In the genomic region with DNA sequence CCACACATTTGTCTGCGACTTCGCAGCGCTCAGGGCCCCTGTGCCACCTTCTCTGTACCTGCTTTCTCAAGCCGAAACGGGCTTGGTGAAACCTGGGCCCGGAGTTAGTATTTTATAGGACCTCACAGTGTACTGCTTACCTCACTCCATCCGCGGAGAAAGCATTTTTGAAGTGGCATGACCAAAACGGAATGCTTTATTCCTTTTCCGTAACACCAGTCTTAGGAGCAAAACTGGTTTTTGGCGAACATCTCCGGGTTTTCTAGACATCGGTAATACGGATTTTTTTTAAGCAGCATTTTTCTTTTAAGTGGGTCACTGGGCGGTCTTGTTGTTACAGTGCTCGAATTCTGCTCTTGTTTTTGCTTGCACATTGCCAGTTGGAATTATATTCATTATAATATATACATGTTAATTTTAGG, we compare ENCODE assay signal across 1 cellular context.
TF ChIP-seq lines count a peak whose summit lies in the region.

No MANE protein-coding gene starts in this region.

TF ChIP-seq in H1, 55 proteins besides CTCF, POLR2A, EP300 and RAD21:
- TF ChIP-seq RBBP5 (IDR thresholded peaks at IDR 0.05; ENCODE audit: borderline replicate concordance, low read depth, low read length) (no peak), JUND (IDR thresholded peaks at IDR 0.05; ENCODE audit: low read length) (no peak), BACH1 (IDR thresholded peaks at IDR 0.05; ENCODE audit: low read length) (no peak), EZH2 (IDR thresholded peaks at IDR 0.05; ENCODE audit: low read depth, low read length, severe bottlenecking) (no peak), CTBP2 (IDR thresholded peaks at IDR 0.05; ENCODE audit: borderline replicate concordance, insufficient read depth, insufficient read length, low read length) (no peak), CEBPB (IDR thresholded peaks at IDR 0.05; ENCODE audit: low read depth, low read length) (no peak), TAF1 (IDR thresholded peaks at IDR 0.05; ENCODE audit: low read depth, low read length) (no peak)
- TF ChIP-seq, protein P1, sequence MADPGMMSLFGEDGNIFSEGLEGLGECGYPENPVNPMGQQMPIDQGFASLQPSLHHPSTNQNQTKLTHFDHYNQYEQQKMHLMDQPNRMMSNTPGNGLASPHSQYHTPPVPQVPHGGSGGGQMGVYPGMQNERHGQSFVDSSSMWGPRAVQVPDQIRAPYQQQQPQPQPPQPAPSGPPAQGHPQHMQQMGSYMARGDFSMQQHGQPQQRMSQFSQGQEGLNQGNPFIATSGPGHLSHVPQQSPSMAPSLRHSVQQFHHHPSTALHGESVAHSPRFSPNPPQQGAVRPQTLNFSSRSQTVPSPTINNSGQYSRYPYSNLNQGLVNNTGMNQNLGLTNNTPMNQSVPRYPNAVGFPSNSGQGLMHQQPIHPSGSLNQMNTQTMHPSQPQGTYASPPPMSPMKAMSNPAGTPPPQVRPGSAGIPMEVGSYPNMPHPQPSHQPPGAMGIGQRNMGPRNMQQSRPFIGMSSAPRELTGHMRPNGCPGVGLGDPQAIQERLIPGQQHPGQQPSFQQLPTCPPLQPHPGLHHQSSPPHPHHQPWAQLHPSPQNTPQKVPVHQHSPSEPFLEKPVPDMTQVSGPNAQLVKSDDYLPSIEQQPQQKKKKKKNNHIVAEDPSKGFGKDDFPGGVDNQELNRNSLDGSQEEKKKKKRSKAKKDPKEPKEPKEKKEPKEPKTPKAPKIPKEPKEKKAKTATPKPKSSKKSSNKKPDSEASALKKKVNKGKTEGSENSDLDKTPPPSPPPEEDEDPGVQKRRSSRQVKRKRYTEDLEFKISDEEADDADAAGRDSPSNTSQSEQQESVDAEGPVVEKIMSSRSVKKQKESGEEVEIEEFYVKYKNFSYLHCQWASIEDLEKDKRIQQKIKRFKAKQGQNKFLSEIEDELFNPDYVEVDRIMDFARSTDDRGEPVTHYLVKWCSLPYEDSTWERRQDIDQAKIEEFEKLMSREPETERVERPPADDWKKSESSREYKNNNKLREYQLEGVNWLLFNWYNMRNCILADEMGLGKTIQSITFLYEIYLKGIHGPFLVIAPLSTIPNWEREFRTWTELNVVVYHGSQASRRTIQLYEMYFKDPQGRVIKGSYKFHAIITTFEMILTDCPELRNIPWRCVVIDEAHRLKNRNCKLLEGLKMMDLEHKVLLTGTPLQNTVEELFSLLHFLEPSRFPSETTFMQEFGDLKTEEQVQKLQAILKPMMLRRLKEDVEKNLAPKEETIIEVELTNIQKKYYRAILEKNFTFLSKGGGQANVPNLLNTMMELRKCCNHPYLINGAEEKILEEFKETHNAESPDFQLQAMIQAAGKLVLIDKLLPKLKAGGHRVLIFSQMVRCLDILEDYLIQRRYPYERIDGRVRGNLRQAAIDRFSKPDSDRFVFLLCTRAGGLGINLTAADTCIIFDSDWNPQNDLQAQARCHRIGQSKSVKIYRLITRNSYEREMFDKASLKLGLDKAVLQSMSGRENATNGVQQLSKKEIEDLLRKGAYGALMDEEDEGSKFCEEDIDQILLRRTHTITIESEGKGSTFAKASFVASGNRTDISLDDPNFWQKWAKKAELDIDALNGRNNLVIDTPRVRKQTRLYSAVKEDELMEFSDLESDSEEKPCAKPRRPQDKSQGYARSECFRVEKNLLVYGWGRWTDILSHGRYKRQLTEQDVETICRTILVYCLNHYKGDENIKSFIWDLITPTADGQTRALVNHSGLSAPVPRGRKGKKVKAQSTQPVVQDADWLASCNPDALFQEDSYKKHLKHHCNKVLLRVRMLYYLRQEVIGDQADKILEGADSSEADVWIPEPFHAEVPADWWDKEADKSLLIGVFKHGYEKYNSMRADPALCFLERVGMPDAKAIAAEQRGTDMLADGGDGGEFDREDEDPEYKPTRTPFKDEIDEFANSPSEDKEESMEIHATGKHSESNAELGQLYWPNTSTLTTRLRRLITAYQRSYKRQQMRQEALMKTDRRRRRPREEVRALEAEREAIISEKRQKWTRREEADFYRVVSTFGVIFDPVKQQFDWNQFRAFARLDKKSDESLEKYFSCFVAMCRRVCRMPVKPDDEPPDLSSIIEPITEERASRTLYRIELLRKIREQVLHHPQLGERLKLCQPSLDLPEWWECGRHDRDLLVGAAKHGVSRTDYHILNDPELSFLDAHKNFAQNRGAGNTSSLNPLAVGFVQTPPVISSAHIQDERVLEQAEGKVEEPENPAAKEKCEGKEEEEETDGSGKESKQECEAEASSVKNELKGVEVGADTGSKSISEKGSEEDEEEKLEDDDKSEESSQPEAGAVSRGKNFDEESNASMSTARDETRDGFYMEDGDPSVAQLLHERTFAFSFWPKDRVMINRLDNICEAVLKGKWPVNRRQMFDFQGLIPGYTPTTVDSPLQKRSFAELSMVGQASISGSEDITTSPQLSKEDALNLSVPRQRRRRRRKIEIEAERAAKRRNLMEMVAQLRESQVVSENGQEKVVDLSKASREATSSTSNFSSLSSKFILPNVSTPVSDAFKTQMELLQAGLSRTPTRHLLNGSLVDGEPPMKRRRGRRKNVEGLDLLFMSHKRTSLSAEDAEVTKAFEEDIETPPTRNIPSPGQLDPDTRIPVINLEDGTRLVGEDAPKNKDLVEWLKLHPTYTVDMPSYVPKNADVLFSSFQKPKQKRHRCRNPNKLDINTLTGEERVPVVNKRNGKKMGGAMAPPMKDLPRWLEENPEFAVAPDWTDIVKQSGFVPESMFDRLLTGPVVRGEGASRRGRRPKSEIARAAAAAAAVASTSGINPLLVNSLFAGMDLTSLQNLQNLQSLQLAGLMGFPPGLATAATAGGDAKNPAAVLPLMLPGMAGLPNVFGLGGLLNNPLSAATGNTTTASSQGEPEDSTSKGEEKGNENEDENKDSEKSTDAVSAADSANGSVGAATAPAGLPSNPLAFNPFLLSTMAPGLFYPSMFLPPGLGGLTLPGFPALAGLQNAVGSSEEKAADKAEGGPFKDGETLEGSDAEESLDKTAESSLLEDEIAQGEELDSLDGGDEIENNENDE (IDR thresholded peaks at IDR 0.05; ENCODE audit: insufficient replicate concordance, low read length), result no peak
- TF ChIP-seq, protein P2, sequence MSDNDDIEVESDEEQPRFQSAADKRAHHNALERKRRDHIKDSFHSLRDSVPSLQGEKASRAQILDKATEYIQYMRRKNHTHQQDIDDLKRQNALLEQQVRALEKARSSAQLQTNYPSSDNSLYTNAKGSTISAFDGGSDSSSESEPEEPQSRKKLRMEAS (IDR thresholded peaks at IDR 0.05), result no peak
TF ChIP-seq in H1: peak in this region for 0.
